ENCODE assay signal across 14 cellular contexts in the genomic region with DNA sequence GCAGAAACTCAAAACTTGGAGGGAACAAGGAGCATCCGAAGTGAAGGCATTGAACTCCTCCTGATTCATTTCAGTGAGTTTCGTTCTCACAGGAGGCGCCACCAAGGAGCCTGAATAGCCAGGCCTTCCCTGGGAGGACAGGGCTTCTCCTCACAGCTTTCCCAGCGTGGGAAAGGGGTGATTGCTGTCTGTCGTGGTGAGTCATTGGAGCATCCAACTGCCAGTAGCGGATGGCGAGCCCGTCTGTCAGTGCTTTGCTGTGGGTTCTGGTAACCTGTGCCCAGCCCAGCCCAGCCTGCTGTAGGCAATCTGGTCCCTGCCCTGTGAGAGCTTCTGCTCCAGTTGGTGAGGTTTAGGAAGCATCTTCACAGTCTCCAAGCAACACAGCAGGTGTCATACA.
"Had no signal": no experiment of that assay in that cellular context is flagged by ENCODE, and none has a peak within 500 bp of the region (broad histone marks: within the 10 kb centered on the region; RNA-seq: fewer than 3 reads in every experiment).

No MANE protein-coding gene starts in this region.

- H3K27me3 Mint-ChIP-seq: activated naive CD4-positive, alpha-beta T cell treated with anti-CD3 and anti-CD28 coated beads, Interleukin-2, amount 10 ng/mL, durations not matched to agents 7 days and 5 days; activated T-helper 17 cell treated with anti-CD3 and anti-CD28 coated beads, Interleukin-2, amount 50 U/mL, for 72 hours; natural killer cell treated with Interleukin-12 subunit alpha and Interleukin-12 subunit beta and Interleukin-15 and Interleukin-18, amount 100 ng/mL, for 72 hours; stimulated activated memory B cell treated with anti-CD40 and anti-IgM and Interleukin-4, amounts not matched to agents 10 μg/mL and 1 μg/mL and 100 μg/mL, for 72 hours had no signal

- H3K9me3 Mint-ChIP-seq: activated naive CD4-positive, alpha-beta T cell treated with anti-CD3 and anti-CD28 coated beads, Interleukin-2, amount 10 ng/mL, durations not matched to agents 7 days and 5 days; activated T-helper 17 cell treated with anti-CD3 and anti-CD28 coated beads, Interleukin-2, amount 50 U/mL, for 72 hours; natural killer cell treated with Interleukin-12 subunit alpha and Interleukin-12 subunit beta and Interleukin-15 and Interleukin-18, amount 100 ng/mL, for 72 hours; stimulated activated memory B cell treated with anti-CD40 and anti-IgM and Interleukin-4, amounts not matched to agents 10 μg/mL and 1 μg/mL and 100 μg/mL, for 72 hours had no signal

- H3K9me3 ChIP-seq: prostate gland, tibial nerve had no signal

- H3K27me3 ChIP-seq: tibial nerve had no signal

- H3K4me3 Mint-ChIP-seq: activated naive CD4-positive, alpha-beta T cell treated with anti-CD3 and anti-CD28 coated beads, Interleukin-2, amount 10 ng/mL, durations not matched to agents 7 days and 5 days; activated T-helper 17 cell treated with anti-CD3 and anti-CD28 coated beads, Interleukin-2, amount 50 U/mL, for 72 hours; natural killer cell treated with Interleukin-12 subunit alpha and Interleukin-12 subunit beta and Interleukin-15 and Interleukin-18, amount 100 ng/mL, for 72 hours; stimulated activated memory B cell treated with anti-CD40 and anti-IgM and Interleukin-4, amounts not matched to agents 10 μg/mL and 1 μg/mL and 100 μg/mL, for 72 hours had no signal

- H3K4me3 ChIP-seq: prostate gland, tibial nerve had no signal

- H3K4me1 Mint-ChIP-seq: activated naive CD4-positive, alpha-beta T cell treated with anti-CD3 and anti-CD28 coated beads, Interleukin-2, amount 10 ng/mL, durations not matched to agents 7 days and 5 days; activated T-helper 17 cell treated with anti-CD3 and anti-CD28 coated beads, Interleukin-2, amount 50 U/mL, for 72 hours had no signal

- H3K4me1 ChIP-seq: prostate gland had no signal

- H3K27ac Mint-ChIP-seq: activated naive CD4-positive, alpha-beta T cell treated with anti-CD3 and anti-CD28 coated beads, Interleukin-2, amount 10 ng/mL, durations not matched to agents 7 days and 5 days; activated T-helper 17 cell treated with anti-CD3 and anti-CD28 coated beads, Interleukin-2, amount 50 U/mL, for 72 hours; natural killer cell treated with Interleukin-12 subunit alpha and Interleukin-12 subunit beta and Interleukin-15 and Interleukin-18, amount 100 ng/mL, for 72 hours; stimulated activated memory B cell treated with anti-CD40 and anti-IgM and Interleukin-4, amounts not matched to agents 10 μg/mL and 1 μg/mL and 100 μg/mL, for 72 hours had no signal

- ATAC-seq: activated T-helper 17 cell treated with anti-CD3 and anti-CD28 coated beads, Interleukin-2, amount 50 U/mL, for 72 hours; natural killer cell treated with Interleukin-12 subunit alpha and Interleukin-12 subunit beta and Interleukin-15 and Interleukin-18, amount 100 ng/mL, for 72 hours; sciatic nerve; stimulated activated memory B cell treated with anti-CD40 and anti-IgM and Interleukin-4, amounts not matched to agents 10 μg/mL and 1 μg/mL and 100 μg/mL, for 72 hours had no signal

- DNase-seq: activated CD4-positive, alpha-beta T cell treated with anti-CD3 and anti-CD28 coated beads, Interleukin-2, amount 50 U/mL, for 1 hour; activated CD8-positive, alpha-beta memory T cell treated with anti-CD3 and anti-CD28 coated beads for 24 hours; activated naive CD4-positive, alpha-beta T cell treated with anti-CD3 and anti-CD28 coated beads, Interleukin-2, amount 10 ng/mL, durations not matched to agents 7 days and 5 days; erythroblast; hippocampal formation; mesendoderm; stimulated activated CD4-positive, alpha-beta T cell treated with anti-CD3 and anti-CD28 coated beads, Interleukin-12 subunit alpha, Interleukin-12 subunit beta, amount 100 ng/mL, for 4 hours; SW 1271 had no signal

- H3K27ac ChIP-seq: prostate gland had no signal
